In genomic region chr15:63759752-63760151, GRCh38 we compare ENCODE assay signal across 26 cellular contexts.
DNase-seq lines count a peak whose midpoint lies in the region; ATAC-seq, FAIRE-seq and TF ChIP-seq lines count a peak whose summit lies in the region.
"Had no signal": no experiment of that assay in that cellular context is flagged by ENCODE, and none has a peak within 500 bp of the region (broad histone marks: within the 10 kb centered on the region; RNA-seq: fewer than 3 reads in every experiment).

No MANE protein-coding gene starts in this region.

- no peaks in the 10 kb centered on the region for H3K27me3 ChIP-seq in left ventricle myocardium inferior (ENCODE audit: low read depth)
- H3K27me3 ChIP-seq in astrocyte (ENCODE audit: insufficient read depth, low read length) = no peaks in the 10 kb centered on the region
- H3K27me3 ChIP-seq in mesendoderm (ENCODE audit: insufficient read depth, low read length, poor library complexity) = no peaks in the 10 kb centered on the region
- H3K27me3 ChIP-seq in vagina = no peaks in the 10 kb centered on the region
- H3K27me3 ChIP-seq: cardiac muscle cell, hepatocyte, tibial artery had no signal

- peaks cover 14% of the 10 kb centered on the region for H4K20me1 ChIP-seq in astrocyte (ENCODE audit: insufficient read depth, low read length)

- no peak overlapping the region for H4K8ac ChIP-seq in mesendoderm (ENCODE audit: low read depth, low read length)

- H3K4me1 ChIP-seq in left ventricle myocardium inferior (peaks cover 52% of the 10 kb centered on the region), astrocyte (ENCODE audit: insufficient read depth, low read length) (no peaks in the 10 kb centered on the region), mesendoderm (ENCODE audit: control insufficient read depth, low read depth, low read length) (peaks cover 5% of the 10 kb centered on the region), vagina (peaks cover 13% of the 10 kb centered on the region)

- intact Hi-C loops in left ventricle myocardium inferior (cut with micrococcal nuclease) = no loop called here
- intact Hi-C loops in cardiac septum (cut with DNase I) = no loop called here
- intact Hi-C loops in vagina (cut with DNase I) = loop anchor here (10.0 kb wide), 1 partner anchor 135 kb away; no protein-coding TSS in a partner anchor

- no peak overlapping the region for H3K4me2 ChIP-seq in astrocyte (ENCODE audit: low read length)
- no peak overlapping the region for H3K4me2 ChIP-seq in mesendoderm (ENCODE audit: low read length)
- H3K4me2 ChIP-seq: hepatocyte had no signal

- H3K79me1 ChIP-seq in mesendoderm (ENCODE audit: low read length) = no peaks in the 10 kb centered on the region

- CTCF ChIA-PET in activated CD8-positive, alpha-beta T cell treated with anti-CD3 and anti-CD28 coated beads, Interleukin-2, amount 10 ng/mL, durations not matched to agents 7 days and 5 days (lab: Charles Lee) = no interaction called here

- no peak overlapping the region for H3K4me3 Mint-ChIP-seq in astrocyte (ENCODE audit: unreplicated experiment)
- H3K4me3 Mint-ChIP-seq in activated CD8-positive, alpha-beta T cell treated with anti-CD3 and anti-CD28 coated beads, Interleukin-2, amount 10 ng/mL, durations not matched to agents 7 days and 5 days = no peak overlapping the region
- H3K4me3 Mint-ChIP-seq: dendritic cell treated with granulocyte-macrophage colony-stimulating factor and Interleukin-4, amounts not matched to agents 40 ng/mL and 50 ng/mL, for 4 days; HFFc6; naive thymus-derived CD4-positive, alpha-beta T cell had no signal

- H3K79me2 ChIP-seq in astrocyte (ENCODE audit: insufficient read depth, low read length) = no peaks in the 10 kb centered on the region
- H3K79me2 ChIP-seq in mesendoderm (ENCODE audit: control insufficient read depth, insufficient read depth, low read length) = no peaks in the 10 kb centered on the region

- TF ChIP-seq POLR2A in vagina (IDR thresholded peaks at IDR 0.05) = no peak

- no peaks in the 10 kb centered on the region for H3K27me3 Mint-ChIP-seq in astrocyte (ENCODE audit: low read depth, unreplicated experiment)
- no peaks in the 10 kb centered on the region for H3K27me3 Mint-ChIP-seq in activated CD8-positive, alpha-beta T cell treated with anti-CD3 and anti-CD28 coated beads, Interleukin-2, amount 10 ng/mL, durations not matched to agents 7 days and 5 days (ENCODE audit: low read depth)
- H3K27me3 Mint-ChIP-seq: dendritic cell treated with granulocyte-macrophage colony-stimulating factor and Interleukin-4, amounts not matched to agents 40 ng/mL and 50 ng/mL, for 4 days; naive thymus-derived CD4-positive, alpha-beta T cell had no signal

- no peak overlapping the region for H3K56ac ChIP-seq in mesendoderm (ENCODE audit: low read length)

- no peak overlapping the region for H2BK5ac ChIP-seq in mesendoderm (ENCODE audit: low read length)

- peaks cover 17% of the 10 kb centered on the region for H3K4me1 Mint-ChIP-seq in astrocyte (ENCODE audit: low read depth, unreplicated experiment)
- H3K4me1 Mint-ChIP-seq in activated CD8-positive, alpha-beta T cell treated with anti-CD3 and anti-CD28 coated beads, Interleukin-2, amount 10 ng/mL, durations not matched to agents 7 days and 5 days (ENCODE audit: low read depth) = peaks cover 29% of the 10 kb centered on the region

- H3K27ac ChIP-seq in left ventricle myocardium inferior (replicated peaks) (peak overlapping the region; percentile 9), astrocyte (ENCODE audit: low read depth, low read length) (no peak overlapping the region), mesendoderm (ENCODE audit: low read depth, low read length) (no peak overlapping the region), vagina (no peak overlapping the region)
- H3K27ac ChIP-seq: cardiac muscle cell, hepatocyte, tibial artery had no signal

- H3K36me3 ChIP-seq in left ventricle myocardium inferior = peaks cover 29% of the 10 kb centered on the region
- no peaks in the 10 kb centered on the region for H3K36me3 ChIP-seq in astrocyte (ENCODE audit: insufficient read depth, low read length)
- no peaks in the 10 kb centered on the region for H3K36me3 ChIP-seq in mesendoderm (ENCODE audit: control insufficient read depth, insufficient read depth, low read length)
- H3K36me3 ChIP-seq in vagina = peaks cover 0 to 16% of the 10 kb centered on the region in 2 donors

- peak overlapping the region; percentile 35 for H3K27ac Mint-ChIP-seq in astrocyte (ENCODE audit: unreplicated experiment)
- no peak overlapping the region for H3K27ac Mint-ChIP-seq in activated CD8-positive, alpha-beta T cell treated with anti-CD3 and anti-CD28 coated beads, Interleukin-2, amount 10 ng/mL, durations not matched to agents 7 days and 5 days
- H3K27ac Mint-ChIP-seq: dendritic cell treated with granulocyte-macrophage colony-stimulating factor and Interleukin-4, amounts not matched to agents 40 ng/mL and 50 ng/mL, for 4 days; HFFc6 had no signal

- no peak overlapping the region for H3K23ac ChIP-seq in mesendoderm (ENCODE audit: low read length)

- H3K9ac ChIP-seq in astrocyte (ENCODE audit: low read length) (no peak overlapping the region), mesendoderm (ENCODE audit: low read length) (no peak overlapping the region)

- H2BK15ac ChIP-seq in mesendoderm (replicated peaks; ENCODE audit: low read depth) = no peak overlapping the region

- WGBS in mesendoderm (ENCODE audit: extremely low coverage, insufficient coverage, low lambda C conversion rate) = no CpG with 5 or more reads among the region's 1 CpG

- no peaks in the 10 kb centered on the region for H3K36me3 Mint-ChIP-seq in astrocyte (ENCODE audit: low read depth, unreplicated experiment)
- peaks cover 19% of the 10 kb centered on the region for H3K36me3 Mint-ChIP-seq in activated CD8-positive, alpha-beta T cell treated with anti-CD3 and anti-CD28 coated beads, Interleukin-2, amount 10 ng/mL, durations not matched to agents 7 days and 5 days (ENCODE audit: low read depth)

- H3K9me3 Mint-ChIP-seq in astrocyte (ENCODE audit: unreplicated experiment) = no peaks in the 10 kb centered on the region
- H3K9me3 Mint-ChIP-seq in activated CD8-positive, alpha-beta T cell treated with anti-CD3 and anti-CD28 coated beads, Interleukin-2, amount 10 ng/mL, durations not matched to agents 7 days and 5 days (ENCODE audit: insufficient read depth) = no peaks in the 10 kb centered on the region
- H3K9me3 Mint-ChIP-seq: dendritic cell treated with granulocyte-macrophage colony-stimulating factor and Interleukin-4, amounts not matched to agents 40 ng/mL and 50 ng/mL, for 4 days; HFFc6; naive thymus-derived CD4-positive, alpha-beta T cell had no signal

- no peak for FAIRE-seq in astrocyte (lab: Jason Lieb, UNC)

- H2AFZ ChIP-seq in astrocyte (ENCODE audit: low read depth, low read length) = no peak overlapping the region
- H2AFZ ChIP-seq: hepatocyte had no signal

- no peak for TF ChIP-seq CTCF in left ventricle myocardium inferior (IDR thresholded peaks at IDR 0.05; ENCODE audit: borderline replicate concordance)
- TF ChIP-seq CTCF in astrocyte (IDR thresholded peaks at IDR 0.05; ENCODE audit: insufficient read depth, low read depth, low read length) = no peak
- TF ChIP-seq CTCF in vagina (IDR thresholded peaks at IDR 0.05) = no peak

- no peak overlapping the region for H3K4me3 ChIP-seq in left ventricle myocardium inferior
- H3K4me3 ChIP-seq in astrocyte (ENCODE audit: insufficient read depth, low read depth, low read length) = no peak overlapping the region
- H3K4me3 ChIP-seq in mesendoderm (ENCODE audit: low read length) = no peak overlapping the region
- H3K4me3 ChIP-seq in vagina = no peak overlapping the region
- H3K4me3 ChIP-seq: cardiac muscle cell, hepatocyte, tibial artery had no signal

- H3K9me3 ChIP-seq in left ventricle myocardium inferior (replicated peaks) (no peaks in the 10 kb centered on the region), astrocyte (ENCODE audit: insufficient read depth, low read depth, low read length) (no peaks in the 10 kb centered on the region), vagina (no peaks in the 10 kb centered on the region)
- H3K9me3 ChIP-seq: tibial artery had no signal

- no peak overlapping the region for H4K5ac ChIP-seq in mesendoderm (ENCODE audit: low read length)

- no peak overlapping the region for H3K4ac ChIP-seq in mesendoderm (ENCODE audit: low read depth, low read length)

- no peak overlapping the region for H2BK120ac ChIP-seq in mesendoderm (ENCODE audit: low read depth, low read length)

- POLR2A ChIA-PET in activated CD8-positive, alpha-beta T cell treated with anti-CD3 and anti-CD28 coated beads, Interleukin-2, amount 10 ng/mL, durations not matched to agents 7 days and 5 days (lab: Charles Lee) = interaction anchor here (0.7 kb wide), 1 partner anchor 52 kb away, joined by 3 read pairs; no protein-coding TSS in a partner anchor

- no peak overlapping the region for H3K18ac ChIP-seq in mesendoderm (ENCODE audit: low read length)

- H2AK5ac ChIP-seq in mesendoderm (ENCODE audit: low read length) = no peak overlapping the region

- no peak for DNase-seq in left ventricle myocardium inferior
- DNase-seq in cardiac septum (ENCODE audit: low spot score) = no peak
- no peak for DNase-seq in astrocyte (ENCODE audit: low read depth)
- DNase-seq in mesendoderm = peak; percentile 3
- DNase-seq in vagina (ENCODE audit: extremely low spot score in 2 of 2) = no peak
- DNase-seq in central memory CD4-positive, alpha-beta T cell = no peak
- no peak for DNase-seq in activated CD8-positive, alpha-beta T cell treated with anti-CD3 and anti-CD28 coated beads, Interleukin-2, amount 10 ng/mL, durations not matched to agents 7 days and 5 days
- DNase-seq: activated CD4-positive, alpha-beta T cell treated with anti-CD3 and anti-CD28 coated beads, Interleukin-2, amount 50 U/mL, for 4 hours; activated naive CD4-positive, alpha-beta T cell treated with anti-CD3 and anti-CD28 coated beads, Interleukin-2, amount 50 U/mL, for 16 hours; anterior cingulate cortex; DMS79 treated with DMSO at 0.1 percent for 48 hours; HFFc6; naive thymus-derived CD4-positive, alpha-beta T cell; NCI-H1048; NCI-H187 treated with DMSO at 0.1 percent for 48 hours; NCI-H69; occipital lobe; SHP77 treated with DMSO at 0.1 percent for 48 hours; small intestine; stimulated activated CD4-positive, alpha-beta T cell treated with anti-CD3 and anti-CD28 coated beads, Interleukin-1b, Interleukin-23, amount 100 ng/mL, for 48 hours; stimulated activated CD8-positive, alpha-beta memory T cell treated with anti-CD3 and anti-CD28 coated beads, Interleukin-4, amount 100 ng/mL, for 48 hours; tibial artery had no signal

- ATAC-seq in GM21619 (IDR thresholded peaks at IDR 0.05; ENCODE audit: unreplicated experiment) = no peak
- ATAC-seq in activated CD8-positive, alpha-beta T cell treated with anti-CD3 and anti-CD28 coated beads, Interleukin-2, amount 10 ng/mL, durations not matched to agents 7 days and 5 days = no peak
- ATAC-seq: naive thymus-derived CD4-positive, alpha-beta T cell had no signal
